Comparison of ENCODE assay signal across 14 cellular contexts in genomic region chr3:177642482-177643163, GRCh38.
DNase-seq lines count a peak whose midpoint lies in the region; ATAC-seq, FAIRE-seq and TF ChIP-seq lines count a peak whose summit lies in the region.
"Had no signal": no experiment of that assay in that cellular context is flagged by ENCODE, and none has a peak within 500 bp of the region (broad histone marks: within the 10 kb centered on the region; RNA-seq: fewer than 3 reads in every experiment).

No MANE protein-coding gene starts in this region.

- peak; percentile 18 for FAIRE-seq in GM12878 (lab: Jason Lieb, UNC)

- H3K36me3 Mint-ChIP-seq in CD4-positive, alpha-beta memory T cell, result no peaks in the 10 kb centered on the region

- POLR2A ChIA-PET in CD4-positive, alpha-beta memory T cell (lab: Charles Lee; ENCODE audit: partially characterized antibody), result interaction anchor here (0.6 to 2.5 kb wide), 18 partner anchors 10 to 447 kb away, joined by 3 to 12 read pairs (median 4); partner anchors contain the start of gene TBL1XR1
- POLR2A ChIA-PET in GM12878 (lab: Charles Lee), result no interaction called here

- no peak for TF ChIP-seq POLR2A in GM12878 (IDR thresholded peaks at IDR 0.05; ENCODE audit: low read depth, low read length)
- TF ChIP-seq POLR2A in breast epithelium (IDR thresholded peaks at IDR 0.05), result no peak

- H3K4me3 Mint-ChIP-seq in CD4-positive, alpha-beta memory T cell, result peak overlapping the region; percentile 22 to 82 (median 66)

- H3K79me2 ChIP-seq in GM12878 (ENCODE audit: control insufficient read depth, insufficient read depth, low read length), result no peaks in the 10 kb centered on the region

- H3K4me2 ChIP-seq in GM12878 (ENCODE audit: control insufficient read depth, insufficient read depth), result no peak overlapping the region

- TF ChIP-seq CTCF in GM12878 (IDR thresholded peaks at IDR 0.05 in 2 of 3, conservative IDR thresholded peaks at IDR 0.05 in 1 of 3; ENCODE audit: control insufficient read depth in 2 of 3, extremely low read depth in 1 of 3, insufficient read depth in 1 of 3, low read depth in 3 of 3, low read length in 3 of 3) (no peak), breast epithelium (IDR thresholded peaks at IDR 0.05) (no peak)

- peaks cover 56 to 80% (median 66%) of the 10 kb centered on the region in 4 donors for H3K4me1 Mint-ChIP-seq in CD4-positive, alpha-beta memory T cell

- BruUV-seq in GM12878 (replicated peaks; lab: Mats Ljungman, UMichigan), result no TSS peak

- H3K36me3 ChIP-seq in CD4-positive, alpha-beta memory T cell (ENCODE audit: insufficient read depth, low read length), result no peaks in the 10 kb centered on the region
- H3K36me3 ChIP-seq in GM12878 (ENCODE audit: control insufficient read depth in 2 of 2, insufficient read depth in 2 of 2, low read length in 1 of 2) (no peaks in the 10 kb centered on the region), breast epithelium (no peaks in the 10 kb centered on the region)
- H3K36me3 ChIP-seq: right lobe of liver, SJSA1 had no signal

- peaks cover 0 to 4% (median 0%) of the 10 kb centered on the region in 8 donors for H3K9me3 Mint-ChIP-seq in CD4-positive, alpha-beta memory T cell

- CTCF ChIA-PET in CD4-positive, alpha-beta memory T cell (lab: Charles Lee; ENCODE audit: partially characterized antibody), result interaction anchor here (0.9 to 1.9 kb wide), 7 partner anchors 8 to 591 kb away, joined by 3 to 12 read pairs (median 7); no protein-coding TSS in a partner anchor
- CTCF ChIA-PET in GM12878 (lab: Yijun Ruan, JAX), result interaction anchor here (0.6 kb wide), 1 partner anchor 10 kb away, joined by 3 read pairs; no protein-coding TSS in a partner anchor

- no peak overlapping the region for H3K9ac ChIP-seq in GM12878 (ENCODE audit: control insufficient read depth, insufficient read depth, low read length)

- intact Hi-C loops in CD4-positive, alpha-beta memory T cell (cut with micrococcal nuclease), result loop anchor here (2.0 to 10.0 kb wide), 2 partner anchors 44 to 278 kb away; no protein-coding TSS in a partner anchor
- intact Hi-C loops in GM12878 (cut with micrococcal nuclease; ENCODE audit: unreplicated experiment), result no loop called here
- intact Hi-C loops in breast epithelium (cut with DNase I; ENCODE audit: low total_unique reads), result no loop called here

- H3K27me3 ChIP-seq in CD4-positive, alpha-beta memory T cell (ENCODE audit: insufficient read depth, low read length), result no peaks in the 10 kb centered on the region
- no peaks in the 10 kb centered on the region; a peak in 1 of 4 replicates for H3K27me3 ChIP-seq in GM12878 (replicated peaks in 1 of 2; ENCODE audit: control insufficient read depth in 2 of 2, insufficient read depth in 2 of 2, low read length in 1 of 2)
- no peaks in the 10 kb centered on the region for H3K27me3 ChIP-seq in breast epithelium
- H3K27me3 ChIP-seq: right lobe of liver, SJSA1 had no signal

- H3K27ac Mint-ChIP-seq in CD4-positive, alpha-beta memory T cell, result peak overlapping the region; percentile 61 to 94 (median 90)

- H3K9me3 ChIP-seq in CD4-positive, alpha-beta memory T cell (ENCODE audit: control insufficient read depth in 1 of 2, low read length in 2 of 2), result no peaks in the 10 kb centered on the region
- H3K9me3 ChIP-seq in GM12878 (replicated peaks; ENCODE audit: control insufficient read depth, insufficient read depth, low read length), result no peaks in the 10 kb centered on the region
- no peaks in the 10 kb centered on the region for H3K9me3 ChIP-seq in breast epithelium
- H3K9me3 ChIP-seq: right lobe of liver, SJSA1 had no signal

- no peak for TF ChIP-seq RAD21 in GM12878 (IDR thresholded peaks at IDR 0.05; ENCODE audit: insufficient read depth, low read depth, low read length)

- no peaks in the 10 kb centered on the region for H4K20me1 ChIP-seq in GM12878 (ENCODE audit: control insufficient read depth, insufficient read depth)

- RAD21 ChIA-PET in GM12878 (lab: Charles Lee; ENCODE audit: unreplicated experiment), result no interaction called here

- no peak for TF ChIP-seq EP300 in GM12878 (IDR thresholded peaks at IDR 0.05; ENCODE audit: borderline replicate concordance in 1 of 2, control insufficient read depth in 1 of 2, low read depth in 2 of 2, low read length in 2 of 2)

- H3K4me3 ChIP-seq in CD4-positive, alpha-beta memory T cell (ENCODE audit: low read length in 2 of 2), result peak overlapping the region; percentile 25 to 29
- H3K4me3 ChIP-seq in GM12878 (no peak overlapping the region), breast epithelium (no peak overlapping the region)
- H3K4me3 ChIP-seq: right lobe of liver, SJSA1 had no signal

- SMC1A ChIA-PET in GM12878 (lab: Charles Lee; ENCODE audit: uncharacterized antibody, unreplicated experiment), result interaction anchor here (0.6 kb wide), 1 partner anchor 820 kb away, joined by 4 read pairs; no protein-coding TSS in a partner anchor

- no peak for ATAC-seq in GM12878

- H2AFZ ChIP-seq in GM12878 (ENCODE audit: control insufficient read depth, low read depth, low read length), result no peak overlapping the region

- peak overlapping the region; percentile 23 for H3K27ac ChIP-seq in CD4-positive, alpha-beta memory T cell (ENCODE audit: low read depth, low read length)
- H3K27ac ChIP-seq in GM12878 (ENCODE audit: control insufficient read depth, insufficient read depth) (no peak overlapping the region), breast epithelium (peak overlapping the region in 1 of 2 donors; percentile 22)
- H3K27ac ChIP-seq: right lobe of liver, SJSA1 had no signal

- in situ Hi-C loops in GM12878 (cut with MboI), result no loop called here

- peaks cover 73% of the 10 kb centered on the region for H3K4me1 ChIP-seq in CD4-positive, alpha-beta memory T cell (ENCODE audit: insufficient read depth, low read length)
- no peaks in the 10 kb centered on the region; the same call in 1 of the 2 replicates for H3K4me1 ChIP-seq in GM12878 (ENCODE audit: control insufficient read depth, insufficient read depth, low read length)
- no peaks in the 10 kb centered on the region for H3K4me1 ChIP-seq in breast epithelium
- H3K4me1 ChIP-seq: right lobe of liver, SJSA1 had no signal

- no peaks in the 10 kb centered on the region for H3K27me3 Mint-ChIP-seq in CD4-positive, alpha-beta memory T cell

- peak in 4 of 5 donors; percentile 52 to 63 (median 58) for DNase-seq in CD4-positive, alpha-beta memory T cell
- DNase-seq in NCI-H1092 treated with DMSO at 0.1 percent for 48 hours (lab: John Stamatoyannopoulos, UW), result peak; percentile 41
- DNase-seq in GM12878 (ENCODE audit: low read depth, low spot score), result no peak
- peak; percentile 50 for DNase-seq in occipital lobe (lab: John Stamatoyannopoulos, UW)
- DNase-seq in HuH-7 (ENCODE audit: low spot score), result no peak
- DNase-seq in breast epithelium (ENCODE audit: low spot score in 2 of 2), result no peak
- DNase-seq in NCI-H510A treated with DMSO at 0.1 percent for 48 hours (lab: John Stamatoyannopoulos, UW), result no peak
- DNase-seq in GDM1 (lab: John Stamatoyannopoulos, UW), result no peak
- DNase-seq: effector memory CD4-positive, alpha-beta T cell; H7; Kasumi-1; mesenchymal stem cell; right lobe of liver had no signal

- 60% methylated on average over 8 of the region's 8 CpGs for WGBS in GM12878 (ENCODE audit: insufficient coverage, insufficient replicate concordance, low lambda C conversion rate, missing lambda C conversion rate)

TF ChIP-seq in GM12878, 131 proteins besides CTCF, POLR2A, EP300 and RAD21:
- TF ChIP-seq TAF1 (IDR thresholded peaks at IDR 0.05; ENCODE audit: borderline replicate concordance, low read depth, low read length) (no peak), MTA2 (IDR thresholded peaks at IDR 0.05; ENCODE audit: low read depth) (no peak), CHD4 (IDR thresholded peaks at IDR 0.05) (no peak), SIX5 (IDR thresholded peaks at IDR 0.05; ENCODE audit: low read depth, low read length, severe bottlenecking) (no peak), SMAD1 (IDR thresholded peaks at IDR 0.05; ENCODE audit: low read depth, partially characterized antibody) (no peak), SREBF2 (IDR thresholded peaks at IDR 0.05; ENCODE audit: low read length) (no peak)
- TF ChIP-seq, protein P1, sequence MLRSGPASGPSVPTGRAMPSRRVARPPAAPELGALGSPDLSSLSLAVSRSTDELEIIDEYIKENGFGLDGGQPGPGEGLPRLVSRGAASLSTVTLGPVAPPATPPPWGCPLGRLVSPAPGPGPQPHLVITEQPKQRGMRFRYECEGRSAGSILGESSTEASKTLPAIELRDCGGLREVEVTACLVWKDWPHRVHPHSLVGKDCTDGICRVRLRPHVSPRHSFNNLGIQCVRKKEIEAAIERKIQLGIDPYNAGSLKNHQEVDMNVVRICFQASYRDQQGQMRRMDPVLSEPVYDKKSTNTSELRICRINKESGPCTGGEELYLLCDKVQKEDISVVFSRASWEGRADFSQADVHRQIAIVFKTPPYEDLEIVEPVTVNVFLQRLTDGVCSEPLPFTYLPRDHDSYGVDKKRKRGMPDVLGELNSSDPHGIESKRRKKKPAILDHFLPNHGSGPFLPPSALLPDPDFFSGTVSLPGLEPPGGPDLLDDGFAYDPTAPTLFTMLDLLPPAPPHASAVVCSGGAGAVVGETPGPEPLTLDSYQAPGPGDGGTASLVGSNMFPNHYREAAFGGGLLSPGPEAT (IDR thresholded peaks at IDR 0.05; ENCODE audit: low read depth), result no peak
- TF ChIP-seq, protein P2, sequence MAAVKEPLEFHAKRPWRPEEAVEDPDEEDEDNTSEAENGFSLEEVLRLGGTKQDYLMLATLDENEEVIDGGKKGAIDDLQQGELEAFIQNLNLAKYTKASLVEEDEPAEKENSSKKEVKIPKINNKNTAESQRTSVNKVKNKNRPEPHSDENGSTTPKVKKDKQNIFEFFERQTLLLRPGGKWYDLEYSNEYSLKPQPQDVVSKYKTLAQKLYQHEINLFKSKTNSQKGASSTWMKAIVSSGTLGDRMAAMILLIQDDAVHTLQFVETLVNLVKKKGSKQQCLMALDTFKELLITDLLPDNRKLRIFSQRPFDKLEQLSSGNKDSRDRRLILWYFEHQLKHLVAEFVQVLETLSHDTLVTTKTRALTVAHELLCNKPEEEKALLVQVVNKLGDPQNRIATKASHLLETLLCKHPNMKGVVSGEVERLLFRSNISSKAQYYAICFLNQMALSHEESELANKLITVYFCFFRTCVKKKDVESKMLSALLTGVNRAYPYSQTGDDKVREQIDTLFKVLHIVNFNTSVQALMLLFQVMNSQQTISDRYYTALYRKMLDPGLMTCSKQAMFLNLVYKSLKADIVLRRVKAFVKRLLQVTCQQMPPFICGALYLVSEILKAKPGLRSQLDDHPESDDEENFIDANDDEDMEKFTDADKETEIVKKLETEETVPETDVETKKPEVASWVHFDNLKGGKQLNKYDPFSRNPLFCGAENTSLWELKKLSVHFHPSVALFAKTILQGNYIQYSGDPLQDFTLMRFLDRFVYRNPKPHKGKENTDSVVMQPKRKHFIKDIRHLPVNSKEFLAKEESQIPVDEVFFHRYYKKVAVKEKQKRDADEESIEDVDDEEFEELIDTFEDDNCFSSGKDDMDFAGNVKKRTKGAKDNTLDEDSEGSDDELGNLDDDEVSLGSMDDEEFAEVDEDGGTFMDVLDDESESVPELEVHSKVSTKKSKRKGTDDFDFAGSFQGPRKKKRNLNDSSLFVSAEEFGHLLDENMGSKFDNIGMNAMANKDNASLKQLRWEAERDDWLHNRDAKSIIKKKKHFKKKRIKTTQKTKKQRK (IDR thresholded peaks at IDR 0.05; ENCODE audit: low read depth, low read length), result no peak

Comparison
In these comparisons a context has a peak if more than half of its experiments do, and no peak if none do; other contexts are left out.
1. DNase-seq: peak in CD4-positive, alpha-beta memory T cell (4 of 5), NCI-H1092 treated with DMSO at 0.1 percent for 48 hours (single experiment) and occipital lobe (single experiment); none in GM12878 (single experiment), HuH-7 (single experiment), breast epithelium (0 of 2), NCI-H510A treated with DMSO at 0.1 percent for 48 hours (single experiment) and GDM1 (single experiment).
2. H3K4me3 ChIP-seq: peak in CD4-positive, alpha-beta memory T cell (2 of 2); none in GM12878 (single experiment) and breast epithelium (0 of 3).